8 cellular contexts compared by ENCODE assay signal in genomic region chr2:127386246-127386645, GRCh38. TPM values are rescaled to one million over a fixed set of nuclear protein-coding genes. Genes with fewer than 3 reads are reported as not detected.
A peak's percentile ranks its signal among the peaks of the same experiment; 100 is the strongest.
DNase-seq lines count a peak whose midpoint lies in the region; ATAC-seq and TF ChIP-seq lines count a peak whose summit lies in the region.

No MANE protein-coding gene starts in this region.

- H3K9me3 ChIP-seq in left ventricle myocardium inferior (replicated peaks) (no peaks in the 10 kb centered on the region), right lobe of liver (no peaks in the 10 kb centered on the region)

- H3K4me3 Mint-ChIP-seq in activated naive CD8-positive, alpha-beta T cell treated with anti-CD3 and anti-CD28 coated beads, Interleukin-2, amount 50 U/mL, for 24 hours, result peak overlapping the region; percentile 93

- no peaks in the 10 kb centered on the region for H3K9me3 Mint-ChIP-seq in activated naive CD8-positive, alpha-beta T cell treated with anti-CD3 and anti-CD28 coated beads, Interleukin-2, amount 50 U/mL, for 24 hours

- no peaks in the 10 kb centered on the region for H3K36me3 ChIP-seq in left ventricle myocardium inferior
- no peaks in the 10 kb centered on the region for H3K36me3 ChIP-seq in right lobe of liver

- peak overlapping the region; percentile 98 for H3K4me3 ChIP-seq in left ventricle myocardium inferior
- peak overlapping the region; percentile 80 to 91 (median 89) for H3K4me3 ChIP-seq in right lobe of liver

- TF ChIP-seq CTCF in left ventricle myocardium inferior (IDR thresholded peaks at IDR 0.05; ENCODE audit: borderline replicate concordance), result no peak
- TF ChIP-seq CTCF in right lobe of liver (IDR thresholded peaks at IDR 0.05), result no peak

- H3K27me3 ChIP-seq in left ventricle myocardium inferior (ENCODE audit: low read depth), result no peaks in the 10 kb centered on the region
- H3K27me3 ChIP-seq in right lobe of liver, result no peaks in the 10 kb centered on the region

- intact Hi-C loops in left ventricle myocardium inferior (cut with micrococcal nuclease) (no loop called here), Right ventricle myocardium inferior (cut with DNase I) (loop anchor here (2.0 kb wide), 1 partner anchor 31 kb away; no protein-coding TSS in a partner anchor), right lobe of liver (cut with DNase I) (no loop called here)

- H3K27ac Mint-ChIP-seq in activated naive CD8-positive, alpha-beta T cell treated with anti-CD3 and anti-CD28 coated beads, Interleukin-2, amount 50 U/mL, for 24 hours, result peak overlapping the region; percentile 87

- H3K4me1 Mint-ChIP-seq in activated naive CD8-positive, alpha-beta T cell treated with anti-CD3 and anti-CD28 coated beads, Interleukin-2, amount 50 U/mL, for 24 hours, result peaks cover 77% of the 10 kb centered on the region

- TF ChIP-seq POLR2A in right lobe of liver (IDR thresholded peaks at IDR 0.05), result no peak

- H3K36me3 Mint-ChIP-seq in activated naive CD8-positive, alpha-beta T cell treated with anti-CD3 and anti-CD28 coated beads, Interleukin-2, amount 50 U/mL, for 24 hours (ENCODE audit: low read depth), result peaks cover 14% of the 10 kb centered on the region

- ATAC-seq in Right ventricle myocardium inferior, result no peak
- ATAC-seq in activated naive CD8-positive, alpha-beta T cell treated with anti-CD3 and anti-CD28 coated beads, Interleukin-2, amount 50 U/mL, for 24 hours, result no peak
- ATAC-seq in right lobe of liver, result no peak
- no peak for ATAC-seq in GM21576 (IDR thresholded peaks at IDR 0.05; ENCODE audit: unreplicated experiment)
- no peak for ATAC-seq in GM18861 (IDR thresholded peaks at IDR 0.05; ENCODE audit: unreplicated experiment)

- peak overlapping the region; percentile 100 for H3K27ac ChIP-seq in left ventricle myocardium inferior (replicated peaks)
- H3K27ac ChIP-seq in right lobe of liver, result peak overlapping the region; percentile 99 to 100 (median 100)

- H3K4me1 ChIP-seq in left ventricle myocardium inferior (peaks cover 70% of the 10 kb centered on the region), right lobe of liver (peaks cover 0 to 45% (median 8%) of the 10 kb centered on the region in 4 donors)

- 13% methylated on average over 4 of the region's 4 CpGs for WGBS in right lobe of liver (ENCODE audit: insufficient coverage, low coverage, low lambda C conversion rate, missing lambda C conversion rate)

- DNase-seq in left ventricle myocardium inferior (no peak), Right ventricle myocardium inferior (ENCODE audit: missing footprints) (no peak), right lobe of liver (no peak), cerebellar nuclear complex (lab: John Stamatoyannopoulos, UW) (no peak), NCI-H2081 (lab: John Stamatoyannopoulos, UW) (no peak)
- DNase-seq in activated naive CD8-positive, alpha-beta T cell treated with anti-CD3 and anti-CD28 coated beads, Interleukin-2, amount 50 U/mL, for 24 hours, result no peak

- no peaks in the 10 kb centered on the region for H3K27me3 Mint-ChIP-seq in activated naive CD8-positive, alpha-beta T cell treated with anti-CD3 and anti-CD28 coated beads, Interleukin-2, amount 50 U/mL, for 24 hours

RNA-seq across cellular contexts. Expression of gene MAP3K2, which starts 1.5 kb away (rescaled TPM):
- total RNA-seq in left ventricle myocardium inferior (22.2 TPM), Right ventricle myocardium inferior (23.4 TPM), right lobe of liver (10 to 100 TPM; 28.6 to 45.1 (median 39.8) TPM)

RNA-seq across cellular contexts. Expression of gene PROC, which starts 32.0 kb away (rescaled TPM):
- total RNA-seq in left ventricle myocardium inferior (not detected), Right ventricle myocardium inferior (not detected), right lobe of liver (100 to 1,000 TPM; 224 to 447 (median 319) TPM)

Comparison
In these comparisons a context has a peak if more than half of its experiments do, and no peak if none do; other contexts are left out.
1. RNA of gene PROC, which starts 32.0 kb away (total RNA-seq): 224 to 447 TPM in right lobe of liver; not detected in left ventricle myocardium inferior (single experiment) and not detected in Right ventricle myocardium inferior (single experiment); every median in the first group is over 100 times any median in the second.